Comparison of ENCODE assay signal across 8 cellular contexts in the genomic region with DNA sequence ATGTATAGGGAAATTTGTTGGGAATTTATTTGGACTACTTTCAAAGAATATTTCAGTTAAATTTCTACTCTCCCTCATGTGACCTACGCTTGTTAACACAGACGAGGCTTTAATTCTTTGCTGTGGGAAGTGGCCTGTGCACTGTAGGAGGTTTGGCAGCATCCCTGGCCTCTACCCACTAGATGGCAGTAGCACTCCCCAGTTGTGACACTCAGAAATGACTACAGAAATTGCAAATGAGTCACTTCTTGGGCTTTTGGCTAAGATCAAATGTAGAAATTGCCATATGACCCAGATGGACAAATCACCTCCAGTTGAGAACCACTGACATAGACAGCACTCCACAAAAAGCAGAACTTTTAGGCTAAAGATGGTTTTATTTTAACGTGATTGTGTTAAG. TPM values are rescaled to one million over a fixed set of nuclear protein-coding genes. Genes with fewer than 3 reads are reported as not detected.
DNase-seq lines count a peak whose midpoint lies in the region; ATAC-seq and TF ChIP-seq lines count a peak whose summit lies in the region.

No MANE protein-coding gene starts in this region.

- H3K9me2 ChIP-seq in Karpas-422 (replicated peaks; ENCODE audit: insufficient read depth, low read length), result no peaks in the 10 kb centered on the region

- no peaks in the 10 kb centered on the region for H3K9me3 ChIP-seq in Caco-2
- H3K9me3 ChIP-seq in Karpas-422 (ENCODE audit: low read length), result no peaks in the 10 kb centered on the region
- no peaks in the 10 kb centered on the region for H3K9me3 ChIP-seq in adrenal gland (replicated peaks in 1 of 3)
- H3K9me3 ChIP-seq in heart right ventricle, result no peaks in the 10 kb centered on the region

- no TSS peak for BruUV-seq in Caco-2 (replicated peaks; lab: Mats Ljungman, UMichigan)

- H3K27me3 Mint-ChIP-seq in Caco-2 (ENCODE audit: insufficient read depth, unreplicated experiment), result no peaks in the 10 kb centered on the region

- no peak overlapping the region for H3K27ac Mint-ChIP-seq in Caco-2 (ENCODE audit: unreplicated experiment)

- H2AFZ ChIP-seq in Karpas-422 (ENCODE audit: low read length), result no peak overlapping the region

- peak; percentile 59 to 73 for TF ChIP-seq CTCF in Caco-2 (IDR thresholded peaks at IDR 0.05; ENCODE audit: insufficient read depth in 1 of 2, low read depth in 1 of 2, low read length in 1 of 2, severe bottlenecking in 1 of 2, unreplicated experiment in 1 of 2)
- TF ChIP-seq CTCF in adrenal gland (IDR thresholded peaks at IDR 0.05), result peak; percentile 58 to 85 (median 70)
- TF ChIP-seq CTCF in heart right ventricle (IDR thresholded peaks at IDR 0.05), result peak; percentile 48 to 84 (median 73)

- no peak for TF ChIP-seq POLR2A in adrenal gland (IDR thresholded peaks at IDR 0.05)

- H3K4me1 Mint-ChIP-seq in Caco-2 (ENCODE audit: low read depth, unreplicated experiment), result no peaks in the 10 kb centered on the region

- H3K27ac ChIP-seq in Karpas-422 (ENCODE audit: low read length) (no peak overlapping the region), adrenal gland (no peak overlapping the region), heart right ventricle (no peak overlapping the region)

- peak; percentile 41 to 64 for DNase-seq in Caco-2
- peak; percentile 89 for DNase-seq in Karpas-422
- DNase-seq in SKM-1 treated with dmso at 0.1 percent for 144 hours (lab: John Stamatoyannopoulos, UW; ENCODE audit: unreplicated experiment), result peak; percentile 31
- peak; percentile 64 to 81 (median 68) for DNase-seq in adrenal gland
- DNase-seq in heart right ventricle, result peak; percentile 18 to 38
- peak; percentile 77 for DNase-seq in sciatic nerve (ENCODE audit: low spot score)
- no peak for DNase-seq in DMS153 treated with DMSO at 0.1 percent for 48 hours (lab: John Stamatoyannopoulos, UW; ENCODE audit: unreplicated experiment)

- intact Hi-C loops in Caco-2 (cut with micrococcal nuclease; ENCODE audit: unreplicated experiment), result loop anchor here (1.0 kb wide), 2 partner anchors 22 to 94 kb away; partner anchors contain the start of gene PIR
- intact Hi-C loops in adrenal gland (cut with DNase I), result loop anchor here in 1 of 2 donors (10.0 kb wide), 1 partner anchor 94 kb away; no protein-coding TSS in a partner anchor
- intact Hi-C loops in heart right ventricle (cut with DNase I), result loop anchor here in 1 of 10 donors (5.0 kb wide), 1 partner anchor 96 kb away; no protein-coding TSS in a partner anchor
- intact Hi-C loops in sciatic nerve (cut with DNase I), result no loop called here

- no peak overlapping the region for H3K9ac ChIP-seq in Karpas-422 (ENCODE audit: low read length)

- POLR2A ChIA-PET in Caco-2 (lab: Charles Lee), result no interaction called here

- CTCF ChIA-PET in Caco-2 (lab: Charles Lee), result interaction anchor here (0.7 kb wide), 1 partner anchor 163 kb away, joined by 3 read pairs; no protein-coding TSS in a partner anchor

- no peak overlapping the region for H3K4me3 ChIP-seq in Caco-2 (ENCODE audit: low read depth, low read length)
- no peak overlapping the region for H3K4me3 ChIP-seq in Karpas-422 (ENCODE audit: low read length)
- H3K4me3 ChIP-seq in adrenal gland, result no peak overlapping the region
- no peak overlapping the region for H3K4me3 ChIP-seq in heart right ventricle

- no peaks in the 10 kb centered on the region for H4K20me1 ChIP-seq in Karpas-422 (ENCODE audit: insufficient read depth, low read depth, low read length)

- no peak overlapping the region for H3K4me2 ChIP-seq in Karpas-422 (ENCODE audit: low read depth, low read length, poor library complexity, severe bottlenecking)

- H3K36me3 Mint-ChIP-seq in Caco-2 (ENCODE audit: insufficient read depth, unreplicated experiment), result no peaks in the 10 kb centered on the region

- ATAC-seq in GM21381 (IDR thresholded peaks at IDR 0.05; ENCODE audit: unreplicated experiment) (peak; percentile 70), heart right ventricle (peak in 7 of 8 donors; percentile 65 to 78 (median 73)), sciatic nerve (peak; percentile 80)

- no peaks in the 10 kb centered on the region for H3K36me3 ChIP-seq in Caco-2 (ENCODE audit: control insufficient read depth, insufficient read depth, low read length)
- H3K36me3 ChIP-seq in Karpas-422 (ENCODE audit: insufficient read depth, low read length), result no peaks in the 10 kb centered on the region
- H3K36me3 ChIP-seq in adrenal gland (replicated peaks in 1 of 2), result no peaks in the 10 kb centered on the region
- H3K36me3 ChIP-seq in heart right ventricle, result no peaks in the 10 kb centered on the region

- no peaks in the 10 kb centered on the region for H3K79me2 ChIP-seq in Karpas-422 (ENCODE audit: low read length)

- no peak overlapping the region for H3K4me3 Mint-ChIP-seq in Caco-2 (ENCODE audit: unreplicated experiment)

- no peaks in the 10 kb centered on the region for H3K27me3 ChIP-seq in Caco-2 (replicated peaks; ENCODE audit: control insufficient read depth, insufficient read depth, low read length)
- no peaks in the 10 kb centered on the region for H3K27me3 ChIP-seq in Karpas-422 (ENCODE audit: low read length)
- H3K27me3 ChIP-seq in adrenal gland, result peaks cover 13% of the 10 kb centered on the region
- H3K27me3 ChIP-seq in heart right ventricle, result peaks cover 0 to 48% (median 0%) of the 10 kb centered on the region in 7 donors

- WGBS in adrenal gland, 4 donors, result 11 to 35% (median 17%) methylated on average over 3 of the region's 3 CpGs
- 28 to 32% methylated on average over 3 of the region's 3 CpGs for WGBS in heart right ventricle, 2 donors

- H3K4me1 ChIP-seq in Caco-2 (no peaks in the 10 kb centered on the region), Karpas-422 (ENCODE audit: low read length) (peaks cover 13% of the 10 kb centered on the region), adrenal gland (replicated peaks in 1 of 2) (no peaks in the 10 kb centered on the region), heart right ventricle (peaks cover 0 to 9% (median 0%) of the 10 kb centered on the region in 9 donors)

- no peaks in the 10 kb centered on the region for H3K9me3 Mint-ChIP-seq in Caco-2 (ENCODE audit: unreplicated experiment)

RNA-seq across cellular contexts. Expression of gene PIR, which starts 22.1 kb away (rescaled TPM):
- total RNA-seq in Caco-2 (2022), result 12.0 and 15.7 TPM in 2 replicates
- 0.72 TPM in 1 of 2 replicates, not detected in the other for total RNA-seq in Karpas-422 (2014; rRNA removed; shearing (Covaris generic); ENCODE audit: low replicate concordance)
- total RNA-seq in adrenal gland, result 10 to 100 TPM; 14.0 to 44.7 (median 20.3) TPM
- 10 to 100 TPM; 11.9 to 27.1 (median 18.1) TPM for polyA plus RNA-seq in adrenal gland
- total RNA-seq in heart right ventricle, result 10 to 100 TPM in 4 of 10 donors, 1 to 10 TPM in 6; 4.9 to 17.8 (median 9.4) TPM
- 10 to 100 TPM in 1 of 2 donors, 1 to 10 TPM in 1; 8.6 to 15.7 TPM for polyA plus RNA-seq in heart right ventricle
- total RNA-seq in sciatic nerve, result 36.1 TPM

RNA-seq across cellular contexts. Expression of gene BMX, which starts 29.6 kb away (rescaled TPM):
- not detected in 2 replicates for total RNA-seq in Caco-2 (2022)
- total RNA-seq in Karpas-422 (2014; rRNA removed; shearing (Covaris generic); ENCODE audit: low replicate concordance), result 8.2 and 11.1 TPM in 2 replicates
- 1 to 10 TPM in 4 of 8 donors, under 1 TPM in 3, not detected in 1; 0.14 to 1.8 (median 1.2) TPM for total RNA-seq in adrenal gland
- polyA plus RNA-seq in adrenal gland, result under 1 TPM; 0.29 to 0.91 (median 0.64) TPM
- 1 to 10 TPM in 9 of 10 donors, under 1 TPM in 1; 0.97 to 6.1 (median 2.9) TPM for total RNA-seq in heart right ventricle
- polyA plus RNA-seq in heart right ventricle, result 1 to 10 TPM; 2.1 to 2.6 TPM
- total RNA-seq in sciatic nerve, result 4.2 TPM
